ENCODE assay signal across 8 cellular contexts in the genomic region with DNA sequence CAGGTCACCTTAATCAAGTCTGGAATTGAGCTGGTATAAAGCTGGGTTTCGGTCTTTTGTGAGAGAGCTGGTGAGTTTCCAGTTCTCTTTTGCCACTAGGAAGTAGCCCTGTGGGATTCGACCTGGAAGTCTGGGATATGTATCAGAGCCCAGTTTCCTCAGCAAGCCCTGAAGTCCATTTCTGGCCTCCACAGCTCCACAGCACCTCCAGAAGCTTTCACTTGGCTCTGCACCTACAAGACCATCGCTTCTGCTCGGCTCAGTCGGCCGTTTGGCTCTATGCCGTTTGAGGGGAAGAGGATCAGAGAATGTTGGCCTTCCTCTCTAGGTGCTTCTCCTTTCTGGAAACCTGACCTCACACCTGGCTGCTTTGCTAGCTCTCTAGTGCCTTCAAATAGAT.
DNase-seq lines count a peak whose midpoint lies in the region; ATAC-seq and TF ChIP-seq lines count a peak whose summit lies in the region.

No MANE protein-coding gene starts in this region.

- H3K4me1 ChIP-seq in mucosa of stomach (ENCODE audit: control insufficient read depth, insufficient read depth, low read length): peaks cover 45% of the 10 kb centered on the region

- ATAC-seq in GM19467 (IDR thresholded peaks at IDR 0.05; ENCODE audit: unreplicated experiment): no peak
- no peak for ATAC-seq in activated T-cell treated with anti-CD3 and anti-CD28 coated beads, Interleukin-2, amount 50 U/mL, for 72 hours (replicated peaks in 1 of 2)
- no peak for ATAC-seq in effector memory CD8-positive, alpha-beta T cell (replicated peaks)

- H3K27ac Mint-ChIP-seq in activated T-cell treated with anti-CD3 and anti-CD28 coated beads, Interleukin-2, amount 50 U/mL, for 72 hours: no peak overlapping the region
- peak overlapping the region in 1 of 2 donors; percentile 79 for H3K27ac Mint-ChIP-seq in effector memory CD8-positive, alpha-beta T cell

- no peaks in the 10 kb centered on the region for H3K27me3 ChIP-seq in mucosa of stomach (ENCODE audit: control insufficient read depth, insufficient read depth, low read length)

- no peaks in the 10 kb centered on the region for H3K9me3 ChIP-seq in mucosa of stomach (ENCODE audit: control insufficient read depth, low read length)

- H3K36me3 ChIP-seq in mucosa of stomach (ENCODE audit: control insufficient read depth, insufficient read depth, low read length): no peaks in the 10 kb centered on the region

- peaks cover 2 to 3% of the 10 kb centered on the region in 2 donors for H3K9me3 Mint-ChIP-seq in activated T-cell treated with anti-CD3 and anti-CD28 coated beads, Interleukin-2, amount 50 U/mL, for 72 hours
- H3K9me3 Mint-ChIP-seq in effector memory CD8-positive, alpha-beta T cell: no peaks in the 10 kb centered on the region

- no peak overlapping the region for H3K4me3 Mint-ChIP-seq in activated T-cell treated with anti-CD3 and anti-CD28 coated beads, Interleukin-2, amount 50 U/mL, for 72 hours
- no peak overlapping the region for H3K4me3 Mint-ChIP-seq in effector memory CD8-positive, alpha-beta T cell

- peak; percentile 45 for TF ChIP-seq CTCF in epithelial cell of esophagus (IDR thresholded peaks at IDR 0.05; ENCODE audit: insufficient read depth, low read depth, low read length, missing control alignments)

- DNase-seq in Ammon's horn (ENCODE audit: low spot score) (peak; percentile 86), NCI-H510A treated with DMSO at 0.1 percent for 48 hours (lab: John Stamatoyannopoulos, UW) (peak; percentile 79), epithelial cell of esophagus (ENCODE audit: low read depth) (peak; percentile 36), DMS79 treated with DMSO at 0.1 percent for 48 hours (lab: John Stamatoyannopoulos, UW) (no peak)
- no peak for DNase-seq in activated T-cell treated with anti-CD3 and anti-CD28 coated beads, Interleukin-2, amount 50 U/mL, for 72 hours
- DNase-seq in effector memory CD8-positive, alpha-beta T cell: no peak

- no peaks in the 10 kb centered on the region for H3K27me3 Mint-ChIP-seq in activated T-cell treated with anti-CD3 and anti-CD28 coated beads, Interleukin-2, amount 50 U/mL, for 72 hours (ENCODE audit: low read depth)
- no peaks in the 10 kb centered on the region for H3K27me3 Mint-ChIP-seq in effector memory CD8-positive, alpha-beta T cell

- peaks cover 9 to 18% of the 10 kb centered on the region in 2 donors for H3K36me3 Mint-ChIP-seq in activated T-cell treated with anti-CD3 and anti-CD28 coated beads, Interleukin-2, amount 50 U/mL, for 72 hours (ENCODE audit: insufficient read depth in 2 of 2)
- no peaks in the 10 kb centered on the region for H3K36me3 Mint-ChIP-seq in effector memory CD8-positive, alpha-beta T cell (ENCODE audit: insufficient read depth)

- no peak overlapping the region for H3K4me3 ChIP-seq in epithelial cell of esophagus (ENCODE audit: low read length)
- H3K4me3 ChIP-seq in mucosa of stomach (ENCODE audit: low read length): no peak overlapping the region

- H3K4me1 Mint-ChIP-seq in activated T-cell treated with anti-CD3 and anti-CD28 coated beads, Interleukin-2, amount 50 U/mL, for 72 hours (ENCODE audit: low read depth): peaks cover 41% of the 10 kb centered on the region
- peaks cover 30 to 39% of the 10 kb centered on the region in 2 donors for H3K4me1 Mint-ChIP-seq in effector memory CD8-positive, alpha-beta T cell (ENCODE audit: low read depth in 2 of 2)

- peak overlapping the region; percentile 6 for H3K9ac ChIP-seq in mucosa of stomach (ENCODE audit: low read length)

Comparison
In these comparisons a context has a peak if more than half of its experiments do, and no peak if none do; other contexts are left out.
1. DNase-seq: peak in Ammon's horn (single experiment), NCI-H510A treated with DMSO at 0.1 percent for 48 hours (single experiment) and epithelial cell of esophagus (single experiment); none in DMS79 treated with DMSO at 0.1 percent for 48 hours (single experiment), activated T-cell treated with anti-CD3 and anti-CD28 coated beads, Interleukin-2, amount 50 U/mL, for 72 hours (0 of 2) and effector memory CD8-positive, alpha-beta T cell (0 of 3).